27 cellular contexts compared by ENCODE assay signal in the genomic region with DNA sequence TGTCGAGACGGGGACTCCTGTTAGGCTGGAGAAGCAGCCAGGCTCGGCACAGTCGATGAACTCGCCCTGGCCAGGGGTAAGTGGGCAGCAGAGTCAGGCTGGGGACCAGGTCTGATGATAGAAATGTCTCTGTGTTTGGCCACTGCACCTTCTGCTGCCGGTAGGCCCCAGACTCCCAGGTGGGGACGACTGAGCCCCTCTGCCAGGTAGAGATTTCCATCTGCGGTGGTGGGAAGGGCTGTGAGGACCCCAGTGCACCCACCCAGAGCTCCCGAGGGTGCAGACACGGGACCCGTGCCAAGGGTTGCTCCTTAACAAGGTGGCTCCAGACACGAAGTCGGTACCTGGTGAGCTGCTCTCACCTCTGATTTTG.
"Had no signal": no experiment of that assay in that cellular context is flagged by ENCODE, and none has a peak within 500 bp of the region (broad histone marks: within the 10 kb centered on the region; RNA-seq: fewer than 3 reads in every experiment).

No MANE protein-coding gene starts in this region.

- H3K4me3 Mint-ChIP-seq: activated CD4-positive, alpha-beta T cell treated with anti-CD3 and anti-CD28 coated beads for 36 hours; activated CD4-positive, alpha-beta T cell treated with anti-CD3 and anti-CD28 coated beads, Interleukin-2, amount 10 ng/mL, durations not matched to agents 7 days and 5 days; activated naive CD4-positive, alpha-beta T cell treated with anti-CD3 and anti-CD28 coated beads, Interleukin-2, amount 10 ng/mL, durations not matched to agents 7 days and 5 days; activated naive CD8-positive, alpha-beta T cell; activated naive CD8-positive, alpha-beta T cell treated with anti-CD3 and anti-CD28 coated beads, Interleukin-2, amount 50 U/mL, for 24 hours; activated T-cell treated with anti-CD3 and anti-CD28 coated beads, Interleukin-2, amount 50 U/mL, for 24 hours; brain; T-helper 1 cell treated with Interleukin-12 subunit alpha and Interleukin-12 subunit beta and Interleukin-4 antibody, amounts not matched to agents 30 μg/mL and 1 μg/mL, for 36 hours; T-helper 2 cell treated with Interferon-gamma antibody and Interleukin-4, amounts not matched to agents 5 μg/mL and 100 μg/mL, for 36 hours had no signal

- DNase-seq: activated CD4-positive, alpha-beta T cell treated with anti-CD3 and anti-CD28 coated beads for 36 hours; activated CD4-positive, alpha-beta T cell treated with anti-CD3 and anti-CD28 coated beads, Interleukin-2, amount 10 ng/mL, durations not matched to agents 7 days and 5 days; activated CD4-positive, alpha-beta T cell treated with anti-CD3 and anti-CD28 coated beads, Interleukin-2, amount 50 U/mL, for 48 hours; activated CD8-positive, alpha-beta memory T cell treated with anti-CD3 and anti-CD28 coated beads for 24 hours; activated naive CD4-positive, alpha-beta T cell treated with anti-CD3 and anti-CD28 coated beads, Interleukin-2, amount 10 ng/mL, durations not matched to agents 7 days and 5 days; activated naive CD8-positive, alpha-beta T cell treated with anti-CD3 and anti-CD28 coated beads, Interleukin-2, amount 50 U/mL, for 24 hours; activated T-cell treated with anti-CD3 and anti-CD28 coated beads, Interleukin-2, amount 50 U/mL, for 24 hours; anterior cingulate cortex; central memory CD4-positive, alpha-beta T cell; Karpas-422; KBM-7; NCI-H1105 treated with DMSO at 0.1 percent for 48 hours; NCI-H1436; NCI-H1694; NCI-H1930; NCI-H2081 treated with DMSO at 0.1 percent for 48 hours; NCI-H345; NCI-H524 treated with DMSO at 0.1 percent for 48 hours; SHP77 treated with DMSO at 0.1 percent for 48 hours; SK-N-SH had no signal

- H3K27ac Mint-ChIP-seq: activated CD4-positive, alpha-beta T cell treated with anti-CD3 and anti-CD28 coated beads for 36 hours; activated CD4-positive, alpha-beta T cell treated with anti-CD3 and anti-CD28 coated beads, Interleukin-2, amount 10 ng/mL, durations not matched to agents 7 days and 5 days; activated naive CD4-positive, alpha-beta T cell treated with anti-CD3 and anti-CD28 coated beads, Interleukin-2, amount 10 ng/mL, durations not matched to agents 7 days and 5 days; activated naive CD8-positive, alpha-beta T cell; activated naive CD8-positive, alpha-beta T cell treated with anti-CD3 and anti-CD28 coated beads, Interleukin-2, amount 50 U/mL, for 24 hours; activated T-cell treated with anti-CD3 and anti-CD28 coated beads, Interleukin-2, amount 50 U/mL, for 24 hours; activated T-helper 2 cell treated with anti-CD3 and anti-CD28 coated beads, Interferon-gamma antibody, Interleukin-2, Interleukin-4, amounts not matched to agents 10 μg/mL and 5 μg/mL and 100 μg/mL, durations not matched to agents 14 hours and 24 hours and 36 hours; brain; T-helper 1 cell treated with Interleukin-12 subunit alpha and Interleukin-12 subunit beta and Interleukin-4 antibody, amounts not matched to agents 30 μg/mL and 1 μg/mL, for 36 hours; T-helper 2 cell treated with Interferon-gamma antibody and Interleukin-4, amounts not matched to agents 5 μg/mL and 100 μg/mL, for 36 hours had no signal

- H3K27me3 Mint-ChIP-seq: activated CD4-positive, alpha-beta T cell treated with anti-CD3 and anti-CD28 coated beads, Interleukin-2, amount 10 ng/mL, durations not matched to agents 7 days and 5 days; activated naive CD4-positive, alpha-beta T cell treated with anti-CD3 and anti-CD28 coated beads, Interleukin-2, amount 10 ng/mL, durations not matched to agents 7 days and 5 days; activated naive CD8-positive, alpha-beta T cell; activated naive CD8-positive, alpha-beta T cell treated with anti-CD3 and anti-CD28 coated beads, Interleukin-2, amount 50 U/mL, for 24 hours had no signal

- ATAC-seq: activated CD4-positive, alpha-beta T cell treated with anti-CD3 and anti-CD28 coated beads for 36 hours; activated naive CD8-positive, alpha-beta T cell treated with anti-CD3 and anti-CD28 coated beads, Interleukin-2, amount 50 U/mL, for 24 hours; Panc1 had no signal

- H3K9me3 Mint-ChIP-seq: activated CD4-positive, alpha-beta T cell treated with anti-CD3 and anti-CD28 coated beads, Interleukin-2, amount 10 ng/mL, durations not matched to agents 7 days and 5 days; activated naive CD4-positive, alpha-beta T cell treated with anti-CD3 and anti-CD28 coated beads, Interleukin-2, amount 10 ng/mL, durations not matched to agents 7 days and 5 days; activated naive CD8-positive, alpha-beta T cell treated with anti-CD3 and anti-CD28 coated beads, Interleukin-2, amount 50 U/mL, for 24 hours; activated T-cell treated with anti-CD3 and anti-CD28 coated beads, Interleukin-2, amount 50 U/mL, for 24 hours; activated T-helper 2 cell treated with anti-CD3 and anti-CD28 coated beads, Interferon-gamma antibody, Interleukin-2, Interleukin-4, amounts not matched to agents 10 μg/mL and 5 μg/mL and 100 μg/mL, durations not matched to agents 14 hours and 24 hours and 36 hours; T-helper 1 cell treated with Interleukin-12 subunit alpha and Interleukin-12 subunit beta and Interleukin-4 antibody, amounts not matched to agents 30 μg/mL and 1 μg/mL, for 36 hours; T-helper 2 cell treated with Interferon-gamma antibody and Interleukin-4, amounts not matched to agents 5 μg/mL and 100 μg/mL, for 36 hours had no signal

- H3K4me3 ChIP-seq: SJSA1 had no signal

- H3K4me1 Mint-ChIP-seq: activated CD4-positive, alpha-beta T cell treated with anti-CD3 and anti-CD28 coated beads for 36 hours; activated CD4-positive, alpha-beta T cell treated with anti-CD3 and anti-CD28 coated beads, Interleukin-2, amount 10 ng/mL, durations not matched to agents 7 days and 5 days; activated naive CD4-positive, alpha-beta T cell treated with anti-CD3 and anti-CD28 coated beads, Interleukin-2, amount 10 ng/mL, durations not matched to agents 7 days and 5 days; activated naive CD8-positive, alpha-beta T cell treated with anti-CD3 and anti-CD28 coated beads, Interleukin-2, amount 50 U/mL, for 24 hours; brain had no signal

- H3K27ac ChIP-seq: SJSA1 had no signal

- H3K36me3 Mint-ChIP-seq: activated naive CD4-positive, alpha-beta T cell treated with anti-CD3 and anti-CD28 coated beads, Interleukin-2, amount 10 ng/mL, durations not matched to agents 7 days and 5 days; activated naive CD8-positive, alpha-beta T cell; brain had no signal
